ENCODE assay signal across 8 cellular contexts in genomic region chr3:128726691-128727031, GRCh38. TPM values are rescaled to one million over a fixed set of nuclear protein-coding genes. Genes with fewer than 3 reads are reported as not detected.
A peak's percentile ranks its signal among the peaks of the same experiment; 100 is the strongest.
DNase-seq lines count a peak whose midpoint lies in the region; ATAC-seq and FAIRE-seq lines count a peak whose summit lies in the region.

No MANE protein-coding gene starts in this region.

- intact Hi-C loops in left ventricle myocardium superior (cut with micrococcal nuclease): no loop called here
- intact Hi-C loops in posterior vena cava (cut with DNase I): no loop called here

- ATAC-seq in HG03045 (IDR thresholded peaks at IDR 0.05; ENCODE audit: unreplicated experiment) (peak; percentile 22), left ventricle myocardium superior (peak; percentile 21)

- peak overlapping the region; percentile 82 for H3K27ac ChIP-seq in angular gyrus (ENCODE audit: low read depth, low read length)

- peak; percentile 69 for DNase-seq in GM03348 (ENCODE audit: low spot score)
- peak; percentile 19 for DNase-seq in SW480 (ENCODE audit: low spot score)
- DNase-seq in left ventricle myocardium superior: peak; percentile 60
- peak; percentile 89 for DNase-seq in posterior vena cava (ENCODE audit: low spot score)
- DNase-seq in urothelium cell line (ENCODE audit: low spot score): peak; percentile 41
- DNase-seq in NOMO-1 (lab: John Stamatoyannopoulos, UW; ENCODE audit: unreplicated experiment in 2 of 2): no peak

- FAIRE-seq in urothelium cell line (lab: Jason Lieb, UNC): no peak

RNA-seq across cellular contexts. Expression of gene RAB7A, which starts 0.7 kb away (rescaled TPM):
- total RNA-seq in left ventricle myocardium superior: 250 TPM
- total RNA-seq in posterior vena cava: 100 to 1,000 TPM; 207 to 216 TPM

Comparison
In these comparisons a context has a peak if more than half of its experiments do, and no peak if none do; other contexts are left out.
1. DNase-seq: peak in GM03348 (single experiment), SW480 (single experiment), left ventricle myocardium superior (single experiment), posterior vena cava (single experiment) and urothelium cell line (single experiment); none in NOMO-1 (0 of 2).